Comparison of ENCODE assay signal across 24 cellular contexts in the genomic region with DNA sequence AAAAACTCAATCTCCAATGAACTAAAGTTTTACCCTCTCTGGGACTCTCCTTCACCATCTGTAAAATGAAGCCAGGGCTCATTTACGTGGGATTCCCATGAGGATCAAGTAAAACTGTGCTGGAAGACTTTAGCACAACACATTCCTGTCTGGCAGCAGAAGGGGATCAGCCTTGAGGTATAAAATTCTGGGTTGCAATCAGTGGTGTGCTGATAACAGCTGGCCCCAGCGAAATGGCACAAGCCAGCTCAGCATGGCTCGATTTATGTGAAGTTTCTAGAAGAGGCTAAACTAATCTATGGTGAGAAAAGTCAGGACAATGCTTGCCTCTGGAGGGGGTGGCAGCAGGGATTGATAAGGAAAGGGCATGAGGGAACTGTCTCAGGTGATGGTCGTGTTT. TPM values are rescaled to one million over a fixed set of nuclear protein-coding genes. Genes with fewer than 3 reads are reported as not detected.
"Had no signal": no experiment of that assay in that cellular context is flagged by ENCODE, and none has a peak within 500 bp of the region (broad histone marks: within the 10 kb centered on the region; RNA-seq: fewer than 3 reads in every experiment).

No MANE protein-coding gene starts in this region.

- H3K4me3 ChIP-seq: K562 had no signal

- H3K4me3 Mint-ChIP-seq: IgD-negative memory B cell had no signal

- FAIRE-seq: HTR-8/SVneo, K562 had no signal

- ATAC-seq: K562 had no signal

- H3K36me3 Mint-ChIP-seq: IgD-negative memory B cell had no signal

- H3K9ac ChIP-seq: SK-N-SH had no signal

- DNase-seq: MV-4-11, NCI-H1048, NCI-H1105, NCI-H1417, NCI-H1436 treated with DMSO at 0.1 percent for 48 hours, NCI-H1694, NCI-H187 treated with DMSO at 0.1 percent for 48 hours, NCI-H2029 treated with DMSO at 0.1 percent for 48 hours, NCI-H2171 treated with DMSO at 0.1 percent for 48 hours, NCI-H345, NCI-H446 treated with DMSO at 0.1 percent for 48 hours, NCI-H510A treated with DMSO at 0.1 percent for 48 hours, NCI-H526, SHP77, SK-N-SH, SW 1271 had no signal

- H3K9me3 ChIP-seq: SK-N-SH had no signal

- H3K27me3 Mint-ChIP-seq: IgD-negative memory B cell had no signal

- H3K27ac Mint-ChIP-seq: IgD-negative memory B cell had no signal

- H3K4me1 Mint-ChIP-seq: IgD-negative memory B cell had no signal

- H3K27ac ChIP-seq: HL-60, RWPE1 had no signal

RNA-seq across cellular contexts. Expression of gene ZNF630, which starts 28.4 kb away (rescaled TPM):
- total RNA-seq: SK-MEL-5 had no signal

RNA-seq across cellular contexts. Expression of gene SPACA5, which starts 36.3 kb away (rescaled TPM):
- total RNA-seq: K562, LHCN-M2, MCF 10A, SK-MEL-5 had no signal
- polyA plus RNA-seq: IgD-negative memory B cell, K562, SK-N-SH had no signal
